Comparison of ENCODE assay signal across 2 cellular contexts in the genomic region with DNA sequence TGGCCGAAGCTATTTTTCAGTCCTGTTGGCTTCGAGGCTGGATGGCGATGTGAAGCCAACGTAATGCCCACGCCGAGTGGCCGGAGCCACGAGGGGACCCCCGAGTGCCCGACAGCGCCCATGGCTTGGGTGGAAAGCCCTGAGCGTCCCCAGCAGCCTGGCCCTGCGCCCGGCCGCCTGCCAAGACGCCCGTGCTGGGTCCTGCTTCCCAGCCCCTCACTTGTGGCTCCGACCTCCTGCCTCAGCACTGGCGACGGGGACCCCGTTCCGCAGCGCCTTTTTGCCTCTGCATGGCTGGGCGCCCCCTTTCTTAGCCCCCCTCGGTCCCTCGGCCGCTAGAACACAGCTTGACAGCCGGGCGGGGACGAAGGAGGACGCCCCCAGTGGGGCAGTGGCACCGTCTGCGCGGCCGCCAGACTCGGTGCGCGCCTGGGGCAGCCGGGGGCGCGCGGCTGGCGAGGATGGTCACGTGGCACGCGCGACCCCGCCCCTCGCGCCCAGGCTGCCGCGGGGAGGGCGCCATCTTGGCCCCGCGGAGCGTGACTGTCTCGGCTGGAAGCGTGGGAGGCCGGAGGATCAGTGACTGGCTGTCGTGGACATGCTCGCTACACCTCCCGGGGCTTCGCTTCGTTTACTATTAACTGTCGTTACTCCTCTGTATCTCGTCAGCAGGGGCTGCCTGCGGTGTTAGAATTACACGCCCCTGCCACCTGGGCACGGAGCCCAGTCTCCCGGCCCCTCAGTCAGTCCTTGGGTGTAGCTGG.
TF ChIP-seq lines count a peak whose summit lies in the region.

No MANE protein-coding gene starts in this region.

TF ChIP-seq in HEK293, 187 proteins besides CTCF, POLR2A, EP300 and RAD21 (continued from another document):
- TF ChIP-seq, protein P1, sequence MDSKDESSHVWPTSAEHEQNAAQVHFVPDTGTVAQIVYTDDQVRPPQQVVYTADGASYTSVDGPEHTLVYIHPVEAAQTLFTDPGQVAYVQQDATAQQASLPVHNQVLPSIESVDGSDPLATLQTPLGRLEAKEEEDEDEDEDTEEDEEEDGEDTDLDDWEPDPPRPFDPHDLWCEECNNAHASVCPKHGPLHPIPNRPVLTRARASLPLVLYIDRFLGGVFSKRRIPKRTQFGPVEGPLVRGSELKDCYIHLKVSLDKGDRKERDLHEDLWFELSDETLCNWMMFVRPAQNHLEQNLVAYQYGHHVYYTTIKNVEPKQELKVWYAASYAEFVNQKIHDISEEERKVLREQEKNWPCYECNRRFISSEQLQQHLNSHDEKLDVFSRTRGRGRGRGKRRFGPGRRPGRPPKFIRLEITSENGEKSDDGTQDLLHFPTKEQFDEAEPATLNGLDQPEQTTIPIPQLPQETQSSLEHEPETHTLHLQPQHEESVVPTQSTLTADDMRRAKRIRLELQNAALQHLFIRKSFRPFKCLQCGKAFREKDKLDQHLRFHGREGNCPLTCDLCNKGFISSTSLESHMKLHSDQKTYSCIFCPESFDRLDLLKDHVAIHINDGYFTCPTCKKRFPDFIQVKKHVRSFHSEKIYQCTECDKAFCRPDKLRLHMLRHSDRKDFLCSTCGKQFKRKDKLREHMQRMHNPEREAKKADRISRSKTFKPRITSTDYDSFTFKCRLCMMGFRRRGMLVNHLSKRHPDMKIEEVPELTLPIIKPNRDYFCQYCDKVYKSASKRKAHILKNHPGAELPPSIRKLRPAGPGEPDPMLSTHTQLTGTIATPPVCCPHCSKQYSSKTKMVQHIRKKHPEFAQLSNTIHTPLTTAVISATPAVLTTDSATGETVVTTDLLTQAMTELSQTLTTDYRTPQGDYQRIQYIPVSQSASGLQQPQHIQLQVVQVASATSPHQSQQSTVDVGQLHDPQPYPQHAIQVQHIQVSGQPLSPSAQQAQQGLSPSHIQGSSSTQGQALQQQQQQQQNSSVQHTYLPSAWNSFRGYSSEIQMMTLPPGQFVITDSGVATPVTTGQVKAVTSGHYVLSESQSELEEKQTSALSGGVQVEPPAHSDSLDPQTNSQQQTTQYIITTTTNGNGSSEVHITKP (tag by site-specific recombination; IDR thresholded peaks at IDR 0.05): peak; percentile 87
- TF ChIP-seq SETDB1 (IDR thresholded peaks at IDR 0.05; ENCODE audit: insufficient read length, low read length) (no peak), ZNF501 (tag by site-specific recombination; IDR thresholded peaks at IDR 0.05) (no peak; the same call in 1 of the 2 replicates), EGR2 (tag by site-specific recombination; IDR thresholded peaks at IDR 0.05; ENCODE audit: low read depth) (0 out of 2 replicates have a peak, but pooled peaks have one; percentile 25), GLI4 (tag by site-specific recombination; IDR thresholded peaks at IDR 0.05) (no peak), ZNF350 (tag by site-specific recombination; IDR thresholded peaks at IDR 0.05) (no peak), ZBTB1 (tag by site-specific recombination; IDR thresholded peaks at IDR 0.05) (no peak), ZNF184 (tag by site-specific recombination; IDR thresholded peaks at IDR 0.05) (no peak), ZNF529 (tag by site-specific recombination; IDR thresholded peaks at IDR 0.05; ENCODE audit: insufficient replicate concordance) (no peak), BCL11A (tag by site-specific recombination; IDR thresholded peaks at IDR 0.05; ENCODE audit: low read depth) (no peak), ZNF416 (tag by site-specific recombination; IDR thresholded peaks at IDR 0.05) (no peak), ZNF274 (IDR thresholded peaks at IDR 0.05; ENCODE audit: low read length) (no peak), ZNF274 (tag by site-specific recombination; IDR thresholded peaks at IDR 0.05; ENCODE audit: borderline replicate concordance) (no peak)
- TF ChIP-seq, protein P2, sequence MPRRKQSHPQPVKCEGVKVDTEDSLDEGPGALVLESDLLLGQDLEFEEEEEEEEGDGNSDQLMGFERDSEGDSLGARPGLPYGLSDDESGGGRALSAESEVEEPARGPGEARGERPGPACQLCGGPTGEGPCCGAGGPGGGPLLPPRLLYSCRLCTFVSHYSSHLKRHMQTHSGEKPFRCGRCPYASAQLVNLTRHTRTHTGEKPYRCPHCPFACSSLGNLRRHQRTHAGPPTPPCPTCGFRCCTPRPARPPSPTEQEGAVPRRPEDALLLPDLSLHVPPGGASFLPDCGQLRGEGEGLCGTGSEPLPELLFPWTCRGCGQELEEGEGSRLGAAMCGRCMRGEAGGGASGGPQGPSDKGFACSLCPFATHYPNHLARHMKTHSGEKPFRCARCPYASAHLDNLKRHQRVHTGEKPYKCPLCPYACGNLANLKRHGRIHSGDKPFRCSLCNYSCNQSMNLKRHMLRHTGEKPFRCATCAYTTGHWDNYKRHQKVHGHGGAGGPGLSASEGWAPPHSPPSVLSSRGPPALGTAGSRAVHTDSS (tag by site-specific recombination; IDR thresholded peaks at IDR 0.05): no peak

TF ChIP-seq in GM12878, 131 proteins besides CTCF, POLR2A, EP300 and RAD21 (continued from another document):
- peak; percentile 55 to 93; a peak in 3 of 4 replicates for TF ChIP-seq BHLHE40 (IDR thresholded peaks at IDR 0.05; ENCODE audit: borderline replicate concordance in 1 of 2, low read depth in 2 of 2, low read length in 1 of 2)
